Comparison of ENCODE assay signal across 7 cellular contexts in the genomic region with DNA sequence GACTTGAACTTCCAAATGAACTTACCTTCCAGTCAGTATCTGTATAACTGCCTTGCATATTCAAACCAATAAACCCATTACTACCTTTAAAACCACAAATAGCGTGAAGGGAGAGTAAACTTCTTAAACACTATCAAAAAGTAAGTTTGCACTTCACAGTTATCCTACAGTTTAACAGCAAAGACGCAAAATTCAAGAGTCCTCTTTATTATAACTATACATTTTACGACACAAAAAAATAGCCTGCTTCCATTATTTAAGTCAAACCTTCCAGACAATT. TPM values are rescaled to one million over a fixed set of nuclear protein-coding genes. Genes with fewer than 3 reads are reported as not detected.
A peak's percentile ranks its signal among the peaks of the same experiment; 100 is the strongest.
DNase-seq lines count a peak whose midpoint lies in the region; ATAC-seq and TF ChIP-seq lines count a peak whose summit lies in the region.

No MANE protein-coding gene starts in this region.

- peaks cover 4% of the 10 kb centered on the region; the same call in 1 of the 2 replicates for H4K20me1 ChIP-seq in OCI-LY3 (ENCODE audit: insufficient read depth, low read length)

- peaks cover 18% of the 10 kb centered on the region for H3K4me1 ChIP-seq in OCI-LY3 (ENCODE audit: low read length)

- no peaks in the 10 kb centered on the region for H3K9me3 ChIP-seq in OCI-LY3 (ENCODE audit: insufficient read depth, low read length)

- H3K9me3 Mint-ChIP-seq in effector memory CD8-positive, alpha-beta T cell: no peaks in the 10 kb centered on the region
- no peaks in the 10 kb centered on the region for H3K9me3 Mint-ChIP-seq in progenitor cell of endocrine pancreas (ENCODE audit: low read depth)

- no peaks in the 10 kb centered on the region for H3K27me3 Mint-ChIP-seq in effector memory CD8-positive, alpha-beta T cell
- H3K27me3 Mint-ChIP-seq in progenitor cell of endocrine pancreas: no peaks in the 10 kb centered on the region

- H3K9ac ChIP-seq in OCI-LY3 (ENCODE audit: low read length): peak overlapping the region; percentile 81

- H3K4me1 Mint-ChIP-seq in effector memory CD8-positive, alpha-beta T cell (ENCODE audit: low read depth in 2 of 2): peaks cover 22 to 50% of the 10 kb centered on the region in 2 donors
- peaks cover 24% of the 10 kb centered on the region for H3K4me1 Mint-ChIP-seq in progenitor cell of endocrine pancreas (ENCODE audit: low read depth)

- no peak for ATAC-seq in effector memory CD8-positive, alpha-beta T cell (replicated peaks)
- no peak for ATAC-seq in GM18517 (IDR thresholded peaks at IDR 0.05; ENCODE audit: unreplicated experiment)

- H2AFZ ChIP-seq in OCI-LY3 (ENCODE audit: low read depth, low read length): no peak overlapping the region

- no peaks in the 10 kb centered on the region for H3K27me3 ChIP-seq in OCI-LY3 (ENCODE audit: low read depth, low read length)

- DNase-seq in effector memory CD8-positive, alpha-beta T cell: no peak
- DNase-seq in progenitor cell of endocrine pancreas (ENCODE audit: low spot score, unreplicated experiment) (no peak), amniotic stem cell (lab: John Stamatoyannopoulos, UW) (no peak), NCI-H226 (no peak)

- H3K79me2 ChIP-seq in OCI-LY3 (ENCODE audit: low read length): peaks cover 58% of the 10 kb centered on the region

- peak overlapping the region; percentile 71 for H3K4me2 ChIP-seq in OCI-LY3 (ENCODE audit: low read length)

- H3K4me3 ChIP-seq in GM12875 (ENCODE audit: low read depth, low read length) (peak overlapping the region; percentile 46), OCI-LY3 (ENCODE audit: low read length) (peak overlapping the region; percentile 85)

- H3K36me3 Mint-ChIP-seq in effector memory CD8-positive, alpha-beta T cell (ENCODE audit: insufficient read depth): peaks cover 31% of the 10 kb centered on the region
- peaks cover 1% of the 10 kb centered on the region for H3K36me3 Mint-ChIP-seq in progenitor cell of endocrine pancreas (ENCODE audit: insufficient read depth)

- H3K36me3 ChIP-seq in OCI-LY3 (replicated peaks; ENCODE audit: low read depth, low read length): no peaks in the 10 kb centered on the region

- peak overlapping the region; percentile 79 to 94 for H3K4me3 Mint-ChIP-seq in effector memory CD8-positive, alpha-beta T cell
- peak overlapping the region; percentile 96 for H3K4me3 Mint-ChIP-seq in progenitor cell of endocrine pancreas (ENCODE audit: low read depth)

- no peak for TF ChIP-seq CTCF in GM12875 (IDR thresholded peaks at IDR 0.05; ENCODE audit: borderline replicate concordance, insufficient read depth, low read depth, low read length)
- TF ChIP-seq CTCF in OCI-LY3 (IDR thresholded peaks at IDR 0.05; ENCODE audit: low read depth, low read length): no peak
- no peak for TF ChIP-seq CTCF in progenitor cell of endocrine pancreas (IDR thresholded peaks at IDR 0.05; ENCODE audit: unreplicated experiment)

- H3K27ac Mint-ChIP-seq in effector memory CD8-positive, alpha-beta T cell: peak overlapping the region; percentile 85 to 94
- peak overlapping the region; percentile 46 for H3K27ac Mint-ChIP-seq in progenitor cell of endocrine pancreas

- H3K27ac ChIP-seq in OCI-LY3 (ENCODE audit: low read length): no peak overlapping the region

RNA-seq across cellular contexts. Expression of gene PTBP3, which starts 1.8 kb away (rescaled TPM):
- total RNA-seq in progenitor cell of endocrine pancreas: 67.1 and 72.8 TPM in 2 replicates

RNA-seq across cellular contexts. Expression of gene HSDL2, which starts 48.3 kb away (rescaled TPM):
- total RNA-seq in progenitor cell of endocrine pancreas: 25.9 and 27.8 TPM in 2 replicates
